Comparison of ENCODE assay signal across 13 cellular contexts in genomic region chr19:40825460-40826095, GRCh38. TPM values are rescaled to one million over a fixed set of nuclear protein-coding genes. Genes with fewer than 3 reads are reported as not detected.
DNase-seq lines count a peak whose midpoint lies in the region; ATAC-seq, FAIRE-seq and TF ChIP-seq lines count a peak whose summit lies in the region.
"Not testable (repeated sequence)": the region's sequence is repeated elsewhere in the genome, so short reads cannot be mapped to it uniquely, and the experiment has no call there.
"Had no signal": no experiment of that assay in that cellular context is flagged by ENCODE, and none has a peak within 500 bp of the region (broad histone marks: within the 10 kb centered on the region; RNA-seq: fewer than 3 reads in every experiment).

No MANE protein-coding gene starts in this region.

- POLR2A ChIA-PET in CD4-positive, alpha-beta T cell (lab: Charles Lee): not testable (repeated sequence)
- POLR2A ChIA-PET in naive thymus-derived CD8-positive, alpha-beta T cell (lab: Charles Lee): interaction anchor here (0.6 to 0.7 kb wide), 2 partner anchors 107 to 205 kb away, joined by 3 read pairs; no protein-coding TSS in a partner anchor

- CTCF ChIA-PET in CD4-positive, alpha-beta T cell (lab: Charles Lee): not testable (repeated sequence)

- not testable (repeated sequence) for H3K4me3 Mint-ChIP-seq in CD4-positive, alpha-beta T cell
- H3K4me3 Mint-ChIP-seq in central memory CD8-positive, alpha-beta T cell: peak overlapping the region; percentile 14
- peak overlapping the region; percentile 27 to 62 (median 45) for H3K4me3 Mint-ChIP-seq in immature natural killer cell
- peak overlapping the region in 5 of 10 donors; percentile 41 to 56 (median 43) for H3K4me3 Mint-ChIP-seq in naive thymus-derived CD8-positive, alpha-beta T cell

- TF ChIP-seq EP300 in stomach (IDR thresholded peaks at IDR 0.05): not testable (repeated sequence)

- H3K9me3 Mint-ChIP-seq in CD4-positive, alpha-beta T cell; central memory CD8-positive, alpha-beta T cell; immature natural killer cell; naive thymus-derived CD8-positive, alpha-beta T cell: not testable (repeated sequence)

- not testable (repeated sequence) for H3K27me3 Mint-ChIP-seq in CD4-positive, alpha-beta T cell; central memory CD8-positive, alpha-beta T cell; naive thymus-derived CD8-positive, alpha-beta T cell
- H3K27me3 Mint-ChIP-seq in immature natural killer cell (ENCODE audit: low read depth in 3 of 3): peaks cover 17 to 22% (median 20%) of the 10 kb centered on the region in 3 donors

- TF ChIP-seq POLR2A in stomach (IDR thresholded peaks at IDR 0.05): not testable (repeated sequence)

- not testable (repeated sequence) for H3K4me3 ChIP-seq in stomach

- intact Hi-C loops in CD4-positive, alpha-beta T cell (cut with DNase I, micrococcal nuclease): loop anchor here in 1 of 2 experiments (2.0 kb wide), 1 partner anchor 437 kb away; no protein-coding TSS in a partner anchor
- intact Hi-C loops in stomach (cut with DNase I; ENCODE audit: low total_unique reads): not testable (repeated sequence)

- FAIRE-seq in HTR-8/SVneo (lab: Jason Lieb, UNC): peak; percentile 91

- 91 to 100% (median 97%) methylated on average over 1 to 6 of the region's 6 CpGs for WGBS in stomach, 5 donors

- H3K27me3 ChIP-seq in CD4-positive, alpha-beta T cell (ENCODE audit: control insufficient read depth, insufficient read depth, low read length); stomach: not testable (repeated sequence)

- H3K36me3 ChIP-seq in stomach: peaks cover 0 to 22% (median 13%) of the 10 kb centered on the region in 4 donors

- not testable (repeated sequence) for H3K9me3 ChIP-seq in CD4-positive, alpha-beta T cell (ENCODE audit: control insufficient read depth, low read length); stomach

- ATAC-seq in CD4-positive, alpha-beta T cell (ENCODE audit: poor library complexity); central memory CD8-positive, alpha-beta T cell (replicated peaks; ENCODE audit: extremely low read depth, poor library complexity, severe bottlenecking); naive thymus-derived CD8-positive, alpha-beta T cell: not testable (repeated sequence)

- H3K4me1 ChIP-seq in stomach: peaks cover 6 to 23% (median 15%) of the 10 kb centered on the region in 4 donors

- H3K4me1 Mint-ChIP-seq in CD4-positive, alpha-beta T cell (ENCODE audit: low read depth): peaks cover 23% of the 10 kb centered on the region
- H3K4me1 Mint-ChIP-seq in central memory CD8-positive, alpha-beta T cell: peaks cover 47% of the 10 kb centered on the region
- H3K4me1 Mint-ChIP-seq in immature natural killer cell: peaks cover 57 to 64% of the 10 kb centered on the region in 2 donors
- peaks cover 20 to 49% (median 42%) of the 10 kb centered on the region in 4 donors for H3K4me1 Mint-ChIP-seq in naive thymus-derived CD8-positive, alpha-beta T cell

- DNase-seq in CD4-positive, alpha-beta T cell; HTR-8/SVneo (ENCODE audit: insufficient read length, low spot score); central memory CD8-positive, alpha-beta T cell (ENCODE audit: low spot score in 2 of 2); immature natural killer cell; naive thymus-derived CD8-positive, alpha-beta T cell: not testable (repeated sequence)
- DNase-seq in activated CD8-positive, alpha-beta memory T cell treated with anti-CD3 and anti-CD28 coated beads for 24 hours: peak; percentile 40
- peak; percentile 16 for DNase-seq in stomach

- H3K36me3 Mint-ChIP-seq in CD4-positive, alpha-beta T cell (ENCODE audit: low read depth); immature natural killer cell; naive thymus-derived CD8-positive, alpha-beta T cell: not testable (repeated sequence)
- H3K36me3 Mint-ChIP-seq in central memory CD8-positive, alpha-beta T cell (ENCODE audit: insufficient read depth): peaks cover 12% of the 10 kb centered on the region

- peak overlapping the region; percentile 76 for H3K27ac Mint-ChIP-seq in CD4-positive, alpha-beta T cell
- H3K27ac Mint-ChIP-seq in central memory CD8-positive, alpha-beta T cell (ENCODE audit: low read depth): peak overlapping the region; percentile 94
- peak overlapping the region; percentile 68 to 99 (median 94) for H3K27ac Mint-ChIP-seq in immature natural killer cell
- peak overlapping the region; percentile 47 to 99 (median 91) for H3K27ac Mint-ChIP-seq in naive thymus-derived CD8-positive, alpha-beta T cell

- TF ChIP-seq CTCF in CD4-positive, alpha-beta T cell (IDR thresholded peaks at IDR 0.05); stomach (IDR thresholded peaks at IDR 0.05): not testable (repeated sequence)

- H3K27ac ChIP-seq in CD4-positive, alpha-beta T cell (ENCODE audit: low read depth, low read length); stomach: not testable (repeated sequence)

RNA-seq across cellular contexts. Expression of gene CYP2A6, which starts 24.7 kb away (rescaled TPM):
- not detected for total RNA-seq in CD4-positive, alpha-beta T cell
- under 1 TPM in 1 of 3 donors, not detected in 2; 0.48 TPM for polyA plus RNA-seq in immature natural killer cell
- not detected for total RNA-seq in naive thymus-derived CD8-positive, alpha-beta T cell
- polyA plus RNA-seq in naive thymus-derived CD8-positive, alpha-beta T cell: not detected
- not detected for total RNA-seq in stomach
- polyA plus RNA-seq in stomach: not detected
- total RNA-seq: A172; Calu3; CD8-positive, alpha-beta T cell; PC-3 had no signal
- polyA plus RNA-seq: AG04450, IgD-negative memory B cell had no signal

RNA-seq across cellular contexts. Expression of gene EGLN2, which starts 26.6 kb away (rescaled TPM):
- total RNA-seq in CD4-positive, alpha-beta T cell: 100 to 1,000 TPM; 150 to 151 TPM
- polyA plus RNA-seq in immature natural killer cell (100 to 1,000 TPM in 2 of 3 donors, 10 to 100 TPM in 1; 88.4 to 124 (median 101) TPM), stomach (10 to 100 TPM; 69.8 to 73.9 (median 71.7) TPM)
- 100 to 1,000 TPM; 233 to 243 TPM for total RNA-seq in naive thymus-derived CD8-positive, alpha-beta T cell
- 100 to 1,000 TPM; 104 to 214 (median 153) TPM for polyA plus RNA-seq in naive thymus-derived CD8-positive, alpha-beta T cell
- 100 to 1,000 TPM in 1 of 5 donors, 10 to 100 TPM in 4; 30.0 to 115 (median 71.2) TPM for total RNA-seq in stomach

RNA-seq across cellular contexts. Expression of gene RAB4B, which starts 47.5 kb away (rescaled TPM):
- 10 to 100 TPM; 26.6 to 26.9 TPM for total RNA-seq in CD4-positive, alpha-beta T cell
- polyA plus RNA-seq in immature natural killer cell (100 to 1,000 TPM; 129 to 151 (median 150) TPM), stomach (10 to 100 TPM; 31.6 to 53.7 (median 39.2) TPM)
- 10 to 100 TPM; 47.3 to 48.6 TPM for total RNA-seq in naive thymus-derived CD8-positive, alpha-beta T cell
- polyA plus RNA-seq in naive thymus-derived CD8-positive, alpha-beta T cell: 10 to 100 TPM; 76.4 to 87.2 (median 87.1) TPM
- 10 to 100 TPM in 4 of 5 donors, not detected in 1; 10.3 to 47.8 (median 28.9) TPM for total RNA-seq in stomach

RNA-seq across cellular contexts. Expression of gene MIA, which starts 50.3 kb away (rescaled TPM):
- not detected for total RNA-seq in CD4-positive, alpha-beta T cell
- polyA plus RNA-seq in immature natural killer cell (not detected), stomach (10 to 100 TPM in 1 of 3 donors, 1 to 10 TPM in 1, not detected in 1; 2.8 to 10.1 TPM)
- 1 to 10 TPM in 1 of 2 experiments, not detected in 1; 2.2 TPM for total RNA-seq in naive thymus-derived CD8-positive, alpha-beta T cell
- not detected for polyA plus RNA-seq in naive thymus-derived CD8-positive, alpha-beta T cell
- total RNA-seq in stomach: 1 to 10 TPM in 2 of 5 donors, not detected in 3; 2.9 to 8.1 TPM
- total RNA-seq: A172; CD8-positive, alpha-beta T cell; PC-3 had no signal
- polyA plus RNA-seq: AG04450, IgD-negative memory B cell had no signal

RNA-seq across cellular contexts. Expression of gene CYP2A7, which starts 56.5 kb away (rescaled TPM):
- total RNA-seq in CD4-positive, alpha-beta T cell: not detected
- polyA plus RNA-seq in immature natural killer cell (not detected), stomach (not detected)
- total RNA-seq in naive thymus-derived CD8-positive, alpha-beta T cell: not detected
- polyA plus RNA-seq in naive thymus-derived CD8-positive, alpha-beta T cell: not detected
- not detected for total RNA-seq in stomach
- total RNA-seq: A172; Calu3; CD8-positive, alpha-beta T cell; PC-3 had no signal
- polyA plus RNA-seq: AG04450, IgD-negative memory B cell had no signal
